ENCODE assay signal across 24 cellular contexts in the genomic region with DNA sequence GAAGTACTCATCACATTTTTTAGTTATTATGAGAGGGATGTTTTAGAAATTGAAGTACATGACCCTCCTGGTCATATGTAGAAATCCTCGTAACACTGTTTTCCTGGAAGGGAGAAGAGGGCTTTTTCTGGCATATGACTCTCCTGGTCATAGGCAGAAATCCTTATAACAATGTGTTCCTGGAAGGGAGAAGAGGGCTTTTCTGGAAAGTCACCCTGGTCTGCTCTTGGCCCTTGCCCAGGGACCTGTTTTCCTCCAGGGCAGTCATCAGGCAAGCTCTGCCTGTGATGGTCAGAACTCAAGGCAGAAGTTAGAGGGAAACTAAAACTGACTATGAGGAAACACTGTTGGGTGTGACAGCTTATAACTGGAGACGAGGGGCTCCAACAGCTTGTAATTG. TPM values are rescaled to one million over a fixed set of nuclear protein-coding genes. Genes with fewer than 3 reads are reported as not detected.
DNase-seq lines count a peak whose midpoint lies in the region; ATAC-seq and TF ChIP-seq lines count a peak whose summit lies in the region.
"Had no signal": no experiment of that assay in that cellular context is flagged by ENCODE, and none has a peak within 500 bp of the region (broad histone marks: within the 10 kb centered on the region; RNA-seq: fewer than 3 reads in every experiment).

No MANE protein-coding gene starts in this region.

- no peaks in the 10 kb centered on the region for H3K27me3 ChIP-seq in Loucy (ENCODE audit: insufficient read depth, low read length, poor library complexity, severe bottlenecking)
- H3K27me3 ChIP-seq in left lung, result peaks cover 0 to 8% of the 10 kb centered on the region in 2 donors
- no peaks in the 10 kb centered on the region for H3K27me3 ChIP-seq in upper lobe of left lung
- H3K27me3 ChIP-seq: BLaER1 treated with 17β-estradiol and CSF1 and Interleukin-3, amounts not matched to agents 10 nM and 100 nM had no signal

- no peak for TF ChIP-seq CTCF in Loucy (conservative IDR thresholded peaks at IDR 0.05; ENCODE audit: low read length)
- TF ChIP-seq CTCF in left lung (IDR thresholded peaks at IDR 0.05), result no peak
- TF ChIP-seq CTCF in upper lobe of left lung (IDR thresholded peaks at IDR 0.05), result no peak

- H3K9me3 ChIP-seq in Loucy (ENCODE audit: insufficient read depth, low read depth, low read length), result no peaks in the 10 kb centered on the region
- peaks cover 0 to under 1% of the 10 kb centered on the region in 2 donors for H3K9me3 ChIP-seq in left lung
- H3K9me3 ChIP-seq in upper lobe of left lung, result peaks cover 0 to 1% (median under 1%) of the 10 kb centered on the region in 4 donors
- H3K9me3 ChIP-seq: BE2C had no signal

- peaks cover 35% of the 10 kb centered on the region for H3K27me3 Mint-ChIP-seq in dendritic cell treated with granulocyte-macrophage colony-stimulating factor and Interleukin-4, amounts not matched to agents 40 ng/mL and 50 ng/mL, for 4 days
- H3K27me3 Mint-ChIP-seq: CD4-positive, alpha-beta T cell had no signal

- H3K4me3 ChIP-seq in Loucy (ENCODE audit: low read length, poor library complexity, severe bottlenecking) (no peak overlapping the region), left lung (no peak overlapping the region), upper lobe of left lung (no peak overlapping the region)
- H3K4me3 ChIP-seq: A549; BLaER1 treated with 17β-estradiol and CSF1 and Interleukin-3, amounts not matched to agents 10 nM and 100 nM; GM12878; GM23248 had no signal

- ATAC-seq in left lung (peak; percentile 58), upper lobe of left lung (ENCODE audit: low FRiP score in 2 of 2) (peak in 1 of 2 donors; percentile 17), GM18867 (IDR thresholded peaks at IDR 0.05; ENCODE audit: unreplicated experiment) (no peak)
- ATAC-seq: A549, GM12878 had no signal

- TF ChIP-seq POLR2A in upper lobe of left lung (IDR thresholded peaks at IDR 0.05), result no peak

- peaks cover 27% of the 10 kb centered on the region for H3K4me1 Mint-ChIP-seq in dendritic cell treated with granulocyte-macrophage colony-stimulating factor and Interleukin-4, amounts not matched to agents 40 ng/mL and 50 ng/mL, for 4 days (ENCODE audit: low read depth)
- H3K4me1 Mint-ChIP-seq: CD14-positive monocyte; CD8-positive, alpha-beta memory T cell had no signal

- no peaks in the 10 kb centered on the region for H3K9me2 ChIP-seq in Loucy (replicated peaks; ENCODE audit: low read depth, low read length)

- 57 to 63% methylated on average over 2 of the region's 2 CpGs for WGBS in upper lobe of left lung, 2 donors

- H3K27ac ChIP-seq in left lung (peak overlapping the region; percentile 0 to 44), upper lobe of left lung (peak overlapping the region in 2 of 4 donors; percentile 66 to 67)
- H3K27ac ChIP-seq: A549; BLaER1 treated with 17β-estradiol and CSF1 and Interleukin-3, amounts not matched to agents 10 nM and 100 nM; GM23248 had no signal

- no peak overlapping the region for H3K9ac ChIP-seq in Loucy (ENCODE audit: low read depth, low read length, poor library complexity, severe bottlenecking)
- H3K9ac ChIP-seq: BLaER1 treated with 17β-estradiol and CSF1 and Interleukin-3, amounts not matched to agents 10 nM and 100 nM; GM23248 had no signal

- DNase-seq in left lung (peak in 1 of 2 donors; percentile 54), upper lobe of left lung (peak in 1 of 2 donors; percentile 68), dedifferentiated amniotic fluid mesenchymal stem cell (ENCODE audit: extremely low spot score) (no peak), NCI-H187 treated with DMSO at 0.1 percent for 48 hours (lab: John Stamatoyannopoulos, UW) (no peak)
- DNase-seq: 8988T; ACHN; AML-193; BE2C; CD4-positive, alpha-beta T cell; CD8-positive, alpha-beta memory T cell; DMS 273 treated with DMSO at 0.1 percent for 48 hours; DMS79; EL; GDM1; GM23248; H7; HCEC 1CT had no signal

- 0 out of 2 replicates have a peak overlapping the region, but pooled peaks have one; percentile 54 for H2AFZ ChIP-seq in Loucy (ENCODE audit: low read length)
- H2AFZ ChIP-seq: GM23248 had no signal

- no peak overlapping the region for H3K4me3 Mint-ChIP-seq in dendritic cell treated with granulocyte-macrophage colony-stimulating factor and Interleukin-4, amounts not matched to agents 40 ng/mL and 50 ng/mL, for 4 days
- H3K4me3 Mint-ChIP-seq: CD14-positive monocyte; CD4-positive, alpha-beta T cell; CD8-positive, alpha-beta memory T cell had no signal

- H3K27ac Mint-ChIP-seq in dendritic cell treated with granulocyte-macrophage colony-stimulating factor and Interleukin-4, amounts not matched to agents 40 ng/mL and 50 ng/mL, for 4 days, result peak overlapping the region; percentile 30
- H3K27ac Mint-ChIP-seq: CD4-positive, alpha-beta T cell; CD8-positive, alpha-beta memory T cell had no signal

- intact Hi-C loops in dendritic cell treated with granulocyte-macrophage colony-stimulating factor and Interleukin-4, amounts not matched to agents 40 ng/mL and 50 ng/mL, for 4 days (cut with micrococcal nuclease), result no loop called here
- intact Hi-C loops in left lung (cut with DNase I), result no loop called here

- H4K20me1 ChIP-seq in Loucy (ENCODE audit: insufficient read depth, low read length, poor library complexity, severe bottlenecking), result no peaks in the 10 kb centered on the region
- H4K20me1 ChIP-seq: BLaER1 treated with 17β-estradiol and CSF1 and Interleukin-3, amounts not matched to agents 10 nM and 100 nM had no signal

- H3K4me2 ChIP-seq in Loucy (ENCODE audit: low read depth, low read length, poor library complexity, severe bottlenecking), result no peak overlapping the region
- H3K4me2 ChIP-seq: A549; BLaER1 treated with 17β-estradiol and CSF1 and Interleukin-3, amounts not matched to agents 10 nM and 100 nM had no signal

- H3K4me1 ChIP-seq in Loucy (ENCODE audit: insufficient read depth, low read length, poor library complexity, severe bottlenecking) (no peaks in the 10 kb centered on the region), left lung (peaks cover 0 to 6% of the 10 kb centered on the region in 2 donors), upper lobe of left lung (peaks cover 0 to 18% (median 0%) of the 10 kb centered on the region in 4 donors)
- H3K4me1 ChIP-seq: A549, BE2C had no signal

- no peaks in the 10 kb centered on the region for H3K36me3 Mint-ChIP-seq in dendritic cell treated with granulocyte-macrophage colony-stimulating factor and Interleukin-4, amounts not matched to agents 40 ng/mL and 50 ng/mL, for 4 days (ENCODE audit: low read depth)
- H3K36me3 Mint-ChIP-seq: CD14-positive monocyte had no signal

- H3K79me2 ChIP-seq in Loucy (ENCODE audit: insufficient read depth, low read length), result no peaks in the 10 kb centered on the region

- H3K36me3 ChIP-seq in Loucy (ENCODE audit: insufficient read depth, low read length), result no peaks in the 10 kb centered on the region
- H3K36me3 ChIP-seq in left lung, result no peaks in the 10 kb centered on the region
- H3K36me3 ChIP-seq in upper lobe of left lung, result no peaks in the 10 kb centered on the region
- H3K36me3 ChIP-seq: BE2C; BLaER1 treated with 17β-estradiol and CSF1 and Interleukin-3, amounts not matched to agents 10 nM and 100 nM had no signal

- peaks cover 7% of the 10 kb centered on the region for H3K9me3 Mint-ChIP-seq in dendritic cell treated with granulocyte-macrophage colony-stimulating factor and Interleukin-4, amounts not matched to agents 40 ng/mL and 50 ng/mL, for 4 days
- H3K9me3 Mint-ChIP-seq: CD4-positive, alpha-beta T cell had no signal

- TF ChIP-seq EP300 in upper lobe of left lung (IDR thresholded peaks at IDR 0.05), result peak in 3 of 4 donors; percentile 82 to 99 (median 93)

- H3F3A ChIP-seq in Loucy (ENCODE audit: low read depth), result no peaks in the 10 kb centered on the region

RNA-seq across cellular contexts. Expression of a gene that starts 27.7 kb away (rescaled TPM):
- total RNA-seq in left lung (100 to 1,000 TPM; 201 to 243 TPM), upper lobe of left lung (100 to 1,000 TPM in 5 of 6 donors, 10 to 100 TPM in 1; 98.3 to 344 (median 176) TPM)

RNA-seq across cellular contexts. Expression of a gene that starts 35.5 kb away (rescaled TPM):
- 10 to 100 TPM; 45.4 to 61.8 TPM for total RNA-seq in left lung
- total RNA-seq in upper lobe of left lung, result 100 to 1,000 TPM in 1 of 6 donors, 10 to 100 TPM in 5; 44.6 to 157 (median 85.4) TPM
